In the genomic region with DNA sequence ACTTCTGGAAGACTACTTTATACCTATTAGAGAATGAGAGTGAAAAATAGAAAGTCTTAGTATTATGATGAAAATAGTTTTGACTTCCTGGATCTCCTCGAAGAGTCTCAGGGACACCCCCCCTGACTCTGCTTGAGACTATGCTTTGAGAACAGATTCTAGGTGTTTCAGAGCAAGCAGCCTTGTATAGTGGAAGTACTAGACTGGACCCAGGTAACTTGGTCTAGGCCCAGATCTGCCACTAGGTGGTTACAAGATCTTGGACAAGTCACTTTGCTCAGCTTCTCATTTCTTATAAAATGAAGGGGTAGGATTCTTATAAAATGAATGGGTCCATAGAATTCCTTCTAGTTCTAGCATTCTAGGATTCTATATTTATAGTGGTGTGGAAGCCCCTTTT, we compare ENCODE assay signal across 8 cellular contexts. TPM values are rescaled to one million over a fixed set of nuclear protein-coding genes. Genes with fewer than 3 reads are reported as not detected.
DNase-seq lines count a peak whose midpoint lies in the region; ATAC-seq and TF ChIP-seq lines count a peak whose summit lies in the region.

No MANE protein-coding gene starts in this region.

- H3K9me3 Mint-ChIP-seq in CD8-positive, alpha-beta memory T cell: no peaks in the 10 kb centered on the region

- H3K4me3 ChIP-seq in foreskin fibroblast (ENCODE audit: low read depth in 1 of 2, low read length in 2 of 2) (no peak overlapping the region), SJCRH30 (no peak overlapping the region)
- H3K4me3 ChIP-seq in CD8-positive, alpha-beta memory T cell (ENCODE audit: low read length): no peak overlapping the region

- no peaks in the 10 kb centered on the region for H3K27me3 ChIP-seq in SJCRH30
- no peaks in the 10 kb centered on the region for H3K27me3 ChIP-seq in CD8-positive, alpha-beta memory T cell (ENCODE audit: insufficient read depth, low read length, poor library complexity, severe bottlenecking)

- H3K9me3 ChIP-seq in SJCRH30 (replicated peaks): no peaks in the 10 kb centered on the region
- no peaks in the 10 kb centered on the region for H3K9me3 ChIP-seq in CD8-positive, alpha-beta memory T cell (ENCODE audit: low read length)

- peaks cover 2 to 5% (median 4%) of the 10 kb centered on the region in 3 donors for H3K4me1 Mint-ChIP-seq in CD8-positive, alpha-beta memory T cell

- POLR2A ChIA-PET in CD8-positive, alpha-beta memory T cell (lab: Charles Lee): no interaction called here

- peak; percentile 81 for ATAC-seq in GM21526 (IDR thresholded peaks at IDR 0.05; ENCODE audit: low FRiP score, unreplicated experiment)

- no peak for TF ChIP-seq CTCF in GM10266 (IDR thresholded peaks at IDR 0.05; ENCODE audit: control insufficient read depth, insufficient read depth, low read depth, missing control alignments)
- TF ChIP-seq CTCF in LNCAP (IDR thresholded peaks at IDR 0.05): peak; percentile 25; the same call in 1 of the 2 replicates
- TF ChIP-seq CTCF in foreskin fibroblast (IDR thresholded peaks at IDR 0.05; ENCODE audit: low read depth, low read length): peak; percentile 30

- peak; percentile 38 for DNase-seq in GM10266 (ENCODE audit: extremely low spot score)
- DNase-seq in foreskin fibroblast: peak in 1 of 2 donors; percentile 35
- no peak for DNase-seq in SJCRH30
- no peak for DNase-seq in activated gamma-delta T cell (lab: John Stamatoyannopoulos, UW)
- DNase-seq in CD8-positive, alpha-beta memory T cell: no peak
- DNase-seq in NCI-H345 (lab: John Stamatoyannopoulos, UW): no peak

- no peaks in the 10 kb centered on the region for H3K27me3 Mint-ChIP-seq in CD8-positive, alpha-beta memory T cell

- CTCF ChIA-PET in CD8-positive, alpha-beta memory T cell (lab: Charles Lee): no interaction called here

- peaks cover 0 to 27% (median 3%) of the 10 kb centered on the region in 3 donors for H3K36me3 Mint-ChIP-seq in CD8-positive, alpha-beta memory T cell

- H3K4me1 ChIP-seq in SJCRH30: no peaks in the 10 kb centered on the region
- H3K4me1 ChIP-seq in CD8-positive, alpha-beta memory T cell (ENCODE audit: insufficient read depth, low read length): no peaks in the 10 kb centered on the region

- peak overlapping the region in 1 of 8 donors; percentile 52 for H3K27ac Mint-ChIP-seq in CD8-positive, alpha-beta memory T cell

- no peak overlapping the region for H3K4me3 Mint-ChIP-seq in CD8-positive, alpha-beta memory T cell

- no peaks in the 10 kb centered on the region for H3K36me3 ChIP-seq in SJCRH30
- peaks cover 4% of the 10 kb centered on the region for H3K36me3 ChIP-seq in CD8-positive, alpha-beta memory T cell (ENCODE audit: insufficient read depth, low read length)

- no peak overlapping the region for H3K27ac ChIP-seq in SJCRH30
- no peak overlapping the region for H3K27ac ChIP-seq in CD8-positive, alpha-beta memory T cell (ENCODE audit: low read depth, low read length)

RNA-seq across cellular contexts. Expression of a gene that starts 9.1 kb away (rescaled TPM):
- 7.9 and 11.2 TPM in 2 replicates for total RNA-seq in SJCRH30 (2014; rRNA removed; shearing (Covaris generic))
- total RNA-seq in CD8-positive, alpha-beta memory T cell: 10 to 100 TPM; 17.0 to 18.0 TPM
- polyA plus RNA-seq in CD8-positive, alpha-beta memory T cell: 6.8 TPM
